13 cellular contexts compared by ENCODE assay signal in genomic region chr3:52530918-52531635, GRCh38. TPM values are rescaled to one million over a fixed set of nuclear protein-coding genes. Genes with fewer than 3 reads are reported as not detected.
A peak's percentile ranks its signal among the peaks of the same experiment; 100 is the strongest.
DNase-seq lines count a peak whose midpoint lies in the region; ATAC-seq, FAIRE-seq and TF ChIP-seq lines count a peak whose summit lies in the region.
"Had no signal": no experiment of that assay in that cellular context is flagged by ENCODE, and none has a peak within 500 bp of the region (broad histone marks: within the 10 kb centered on the region; RNA-seq: fewer than 3 reads in every experiment).

No MANE protein-coding gene starts in this region.

- no peaks in the 10 kb centered on the region for H3K36me3 Mint-ChIP-seq in activated CD4-positive, alpha-beta memory T cell treated with anti-CD3 and anti-CD28 coated beads for 36 hours
- H3K36me3 Mint-ChIP-seq: naive thymus-derived CD8-positive, alpha-beta T cell had no signal

- H3K4me3 ChIP-seq in left ventricle myocardium inferior (peak overlapping the region; percentile 82), prostate gland (no peak overlapping the region)

- WGBS in prostate gland: 42% methylated on average over 8 of the region's 8 CpGs

- H3K27ac ChIP-seq in RWPE1 (peak overlapping the region; percentile 90), left ventricle myocardium inferior (replicated peaks) (peak overlapping the region; percentile 94), prostate gland (peak overlapping the region; percentile 73 to 74)

- TF ChIP-seq POLR2A in prostate gland (IDR thresholded peaks at IDR 0.05) (no peak), GM12891 (IDR thresholded peaks at IDR 0.05; ENCODE audit: low read depth, low read length) (no peak)

- H3K4me1 Mint-ChIP-seq in activated CD4-positive, alpha-beta memory T cell treated with anti-CD3 and anti-CD28 coated beads for 36 hours (ENCODE audit: low read depth): peaks cover 15% of the 10 kb centered on the region

- H3K9me3 ChIP-seq in left ventricle myocardium inferior (replicated peaks) (no peaks in the 10 kb centered on the region), prostate gland (no peaks in the 10 kb centered on the region)
- H3K9me3 ChIP-seq: Caco-2 had no signal

- H3K4me1 ChIP-seq in left ventricle myocardium inferior (peaks cover 87% of the 10 kb centered on the region), prostate gland (replicated peaks) (peaks cover 3% of the 10 kb centered on the region)

- no peak for TF ChIP-seq CTCF in GM20000 (IDR thresholded peaks at IDR 0.05; ENCODE audit: extremely low read depth, missing control alignments)
- TF ChIP-seq CTCF in RWPE1 (conservative IDR thresholded peaks at IDR 0.05; ENCODE audit: low read depth): no peak
- TF ChIP-seq CTCF in left ventricle myocardium inferior (IDR thresholded peaks at IDR 0.05; ENCODE audit: borderline replicate concordance): no peak
- no peak for TF ChIP-seq CTCF in prostate gland (IDR thresholded peaks at IDR 0.05)

- CTCF ChIA-PET in RWPE1 (lab: Yijun Ruan, JAX): no interaction called here
- CTCF ChIA-PET in activated CD4-positive, alpha-beta memory T cell treated with anti-CD3 and anti-CD28 coated beads for 36 hours (lab: Charles Lee): no interaction called here

- ATAC-seq in GM19397 (IDR thresholded peaks at IDR 0.05; ENCODE audit: unreplicated experiment): no peak
- ATAC-seq in HG02981 (IDR thresholded peaks at IDR 0.05; ENCODE audit: unreplicated experiment): no peak
- ATAC-seq: naive thymus-derived CD8-positive, alpha-beta T cell had no signal

- no peak for FAIRE-seq in GM12891 (lab: Jason Lieb, UNC)

- H3K36me3 ChIP-seq in left ventricle myocardium inferior: peaks cover 9% of the 10 kb centered on the region
- no peaks in the 10 kb centered on the region for H3K36me3 ChIP-seq in prostate gland

- POLR2A ChIA-PET in RWPE1 (lab: Yijun Ruan, JAX; ENCODE audit: low non-redundant PET): no interaction called here
- POLR2A ChIA-PET in activated CD4-positive, alpha-beta memory T cell treated with anti-CD3 and anti-CD28 coated beads for 36 hours (lab: Charles Lee): no interaction called here

- H3K27ac Mint-ChIP-seq in activated CD4-positive, alpha-beta memory T cell treated with anti-CD3 and anti-CD28 coated beads for 36 hours: no peak overlapping the region
- H3K27ac Mint-ChIP-seq: naive thymus-derived CD8-positive, alpha-beta T cell had no signal

- no peaks in the 10 kb centered on the region for H3K27me3 ChIP-seq in left ventricle myocardium inferior (ENCODE audit: low read depth)
- H3K27me3 ChIP-seq in prostate gland (replicated peaks; ENCODE audit: insufficient read depth): no peaks in the 10 kb centered on the region

- no peak overlapping the region for H3K4me3 Mint-ChIP-seq in activated CD4-positive, alpha-beta memory T cell treated with anti-CD3 and anti-CD28 coated beads for 36 hours

- no peaks in the 10 kb centered on the region for H3K27me3 Mint-ChIP-seq in activated CD4-positive, alpha-beta memory T cell treated with anti-CD3 and anti-CD28 coated beads for 36 hours
- H3K27me3 Mint-ChIP-seq: naive thymus-derived CD8-positive, alpha-beta T cell had no signal

- DNase-seq in GM20000 (ENCODE audit: low spot score) (peak; percentile 17), RWPE1 (ENCODE audit: low spot score) (no peak), left ventricle myocardium inferior (peak; percentile 72), prostate gland (ENCODE audit: low spot score) (no peak), GM12891 (ENCODE audit: insufficient read length, low spot score) (no peak)
- no peak for DNase-seq in activated CD4-positive, alpha-beta memory T cell treated with anti-CD3 and anti-CD28 coated beads for 36 hours
- DNase-seq: Caco-2, Kasumi-1, NCI-H2081 treated with DMSO at 0.1 percent for 48 hours, T-helper 9 cell had no signal

- intact Hi-C loops in left ventricle myocardium inferior (cut with micrococcal nuclease) (no loop called here), prostate gland (cut with DNase I) (loop anchor here (5.0 to 10.0 kb wide), 2 partner anchors 49 to 154 kb away; partner anchors contain the start of genes GNL3 and PBRM1)
- intact Hi-C loops in activated CD4-positive, alpha-beta memory T cell treated with anti-CD3 and anti-CD28 coated beads for 36 hours (cut with micrococcal nuclease): loop anchor here (10.0 kb wide), 5 partner anchors 246 to 1354 kb away; partner anchors contain the start of genes ACTR8, DUSP7, GLYCTK and SFMBT1

- H3K9me3 Mint-ChIP-seq in activated CD4-positive, alpha-beta memory T cell treated with anti-CD3 and anti-CD28 coated beads for 36 hours: no peaks in the 10 kb centered on the region
- H3K9me3 Mint-ChIP-seq: naive thymus-derived CD8-positive, alpha-beta T cell had no signal

TF ChIP-seq in GM12891, 5 proteins besides CTCF, POLR2A, EP300 and RAD21:
- no peak for TF ChIP-seq TAF1 (IDR thresholded peaks at IDR 0.05; ENCODE audit: low read depth, low read length)
- no peak for TF ChIP-seq POLR2AphosphoS5 (IDR thresholded peaks at IDR 0.05; ENCODE audit: low read depth, low read length)
- TF ChIP-seq PAX5 (IDR thresholded peaks at IDR 0.05; ENCODE audit: insufficient read depth, low read length, severe bottlenecking): no peak
- no peak for TF ChIP-seq POU2F2 (IDR thresholded peaks at IDR 0.05; ENCODE audit: low read depth, low read length)
- TF ChIP-seq SPI1 (IDR thresholded peaks at IDR 0.05; ENCODE audit: low read depth, low read length): no peak

RNA-seq across cellular contexts. Expression of gene NT5DC2, which starts 2.6 kb away (rescaled TPM):
- total RNA-seq in left ventricle myocardium inferior: 69.3 TPM
- 100 to 1,000 TPM in 1 of 2 donors, 10 to 100 TPM in 1; 70.8 to 117 TPM for total RNA-seq in prostate gland
- polyA plus RNA-seq in GM12891 (2012; ENCODE audit: low read depth, missing spikeins): 36.9 TPM
- 10 to 100 TPM; 46.9 to 49.5 TPM for total RNA-seq in activated CD4-positive, alpha-beta memory T cell treated with anti-CD3 and anti-CD28 coated beads for 36 hours

RNA-seq across cellular contexts. Expression of gene UQCC5, which starts 5.3 kb away (rescaled TPM):
- total RNA-seq in left ventricle myocardium inferior (65.8 TPM), prostate gland (10 to 100 TPM in 1 of 2 donors, 1 to 10 TPM in 1; 3.0 to 16.5 TPM)
- 78.1 TPM for polyA plus RNA-seq in GM12891 (2012; ENCODE audit: low read depth, missing spikeins)
- 10 to 100 TPM; 12.9 to 13.3 TPM for total RNA-seq in activated CD4-positive, alpha-beta memory T cell treated with anti-CD3 and anti-CD28 coated beads for 36 hours

RNA-seq across cellular contexts. Expression of gene STAB1, which starts 35.9 kb away (rescaled TPM):
- total RNA-seq in left ventricle myocardium inferior (67.2 TPM), prostate gland (10 to 100 TPM; 21.8 to 68.6 TPM)
- 0.08 TPM for polyA plus RNA-seq in GM12891 (2012; ENCODE audit: low read depth, missing spikeins)
- under 1 TPM in 1 of 2 experiments, not detected in 1; 0.14 TPM for total RNA-seq in activated CD4-positive, alpha-beta memory T cell treated with anti-CD3 and anti-CD28 coated beads for 36 hours
- polyA plus RNA-seq: naive thymus-derived CD8-positive, alpha-beta T cell had no signal

Comparison
In these comparisons a context has a peak if more than half of its experiments do, and no peak if none do; other contexts are left out.
1. DNase-seq: peak in GM20000 (single experiment) and left ventricle myocardium inferior (single experiment); none in RWPE1 (single experiment), prostate gland (single experiment), GM12891 (single experiment) and activated CD4-positive, alpha-beta memory T cell treated with anti-CD3 and anti-CD28 coated beads for 36 hours (single experiment).
2. RNA of gene STAB1, which starts 35.9 kb away (total RNA-seq): 21.8 to 68.6 TPM in prostate gland and 67.2 TPM in left ventricle myocardium inferior (single experiment); 0.14 TPM in activated CD4-positive, alpha-beta memory T cell treated with anti-CD3 and anti-CD28 coated beads for 36 hours; every median in the first group is over 10 times any median in the second.
3. Peak in every context shown above with its lines, with median percentiles within 50 percentile points of each other: H3K27ac ChIP-seq.